ENCODE assay signal across 16 cellular contexts in the genomic region with DNA sequence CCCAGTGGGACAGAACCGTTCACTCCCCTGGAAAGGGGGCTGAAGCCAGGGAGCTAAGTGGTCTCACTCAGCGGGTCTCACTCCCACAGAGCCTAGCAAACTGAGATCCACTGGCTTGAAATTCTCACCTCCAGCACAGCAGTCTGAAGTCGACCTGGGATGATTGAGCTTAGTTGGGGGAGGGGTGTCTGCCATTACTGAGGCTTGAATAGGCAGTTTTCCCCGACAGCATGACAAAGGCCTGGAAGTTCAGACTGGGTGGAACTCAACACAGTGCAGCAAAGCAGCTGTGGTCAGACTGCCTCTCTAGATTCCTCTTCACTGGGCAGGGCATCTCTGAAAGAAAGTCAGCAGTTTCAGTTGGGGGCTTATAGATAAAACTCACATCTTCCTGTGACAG.
DNase-seq lines count a peak whose midpoint lies in the region; ATAC-seq and TF ChIP-seq lines count a peak whose summit lies in the region.
"Had no signal": no experiment of that assay in that cellular context is flagged by ENCODE, and none has a peak within 500 bp of the region (broad histone marks: within the 10 kb centered on the region; RNA-seq: fewer than 3 reads in every experiment).

No MANE protein-coding gene starts in this region.

- DNase-seq in Caco-2: no peak
- DNase-seq in WTC11 (ENCODE audit: low spot score): peak; percentile 20
- DNase-seq in iPS DF 19.7 (ENCODE audit: low read depth, low spot score): peak; percentile 52
- peak; percentile 14 for DNase-seq in neuronal stem cell (ENCODE audit: low spot score)
- DNase-seq in posterior vena cava (ENCODE audit: low spot score): no peak
- no peak for DNase-seq in upper lobe of left lung
- no peak for DNase-seq in chondrocyte (ENCODE audit: low spot score)
- DNase-seq: CD8-positive, alpha-beta T cell; COR-L47; DND-41; GM23248 had no signal

- H4K91ac ChIP-seq in neuronal stem cell (ENCODE audit: low read depth, low read length, poor library complexity): no peak overlapping the region

- peak overlapping the region; percentile 73 for H3K27ac Mint-ChIP-seq in Caco-2 (ENCODE audit: unreplicated experiment)
- peak overlapping the region; percentile 30; the same call in 1 of the 2 replicates for H3K27ac Mint-ChIP-seq in WTC11
- H3K27ac Mint-ChIP-seq in chondrocyte (ENCODE audit: unreplicated experiment): no peak overlapping the region
- H3K27ac Mint-ChIP-seq: CD14-positive monocyte; CD8-positive, alpha-beta T cell had no signal

- H3K27me3 ChIP-seq in Caco-2 (replicated peaks; ENCODE audit: control insufficient read depth, insufficient read depth, low read length) (no peaks in the 10 kb centered on the region), neuronal stem cell (ENCODE audit: control insufficient read depth in 3 of 3, insufficient read depth in 3 of 3, low read depth in 1 of 3, low read length in 3 of 3) (no peaks in the 10 kb centered on the region), upper lobe of left lung (no peaks in the 10 kb centered on the region)

- H3K9me3 ChIP-seq in Caco-2 (no peaks in the 10 kb centered on the region), neuronal stem cell (replicated peaks in 1 of 2; ENCODE audit: control insufficient read depth in 2 of 2, insufficient read depth in 1 of 2, low read depth in 1 of 2, low read length in 2 of 2) (no peaks in the 10 kb centered on the region), upper lobe of left lung (no peaks in the 10 kb centered on the region)
- H3K9me3 ChIP-seq: HAP-1 had no signal

- no peaks in the 10 kb centered on the region for H3K27me3 Mint-ChIP-seq in Caco-2 (ENCODE audit: insufficient read depth, unreplicated experiment)
- H3K27me3 Mint-ChIP-seq in WTC11 (ENCODE audit: low read depth): peaks cover 7% of the 10 kb centered on the region
- peaks cover 25% of the 10 kb centered on the region for H3K27me3 Mint-ChIP-seq in chondrocyte (ENCODE audit: low read depth)

- H3K4me1 Mint-ChIP-seq in Caco-2 (ENCODE audit: low read depth, unreplicated experiment): peaks cover 13% of the 10 kb centered on the region
- peaks cover 29% of the 10 kb centered on the region for H3K4me1 Mint-ChIP-seq in WTC11
- no peaks in the 10 kb centered on the region for H3K4me1 Mint-ChIP-seq in chondrocyte (ENCODE audit: low read depth)
- H3K4me1 Mint-ChIP-seq: CD14-positive monocyte had no signal

- no peak overlapping the region for H2AK5ac ChIP-seq in neuronal stem cell (ENCODE audit: low read depth, low read length)

- no peaks in the 10 kb centered on the region for H3K79me1 ChIP-seq in neuronal stem cell (ENCODE audit: low read depth, low read length)

- H2BK120ac ChIP-seq in neuronal stem cell (ENCODE audit: low read depth, low read length): no peak overlapping the region

- no peak overlapping the region for H2BK15ac ChIP-seq in neuronal stem cell (ENCODE audit: low read length)

- no peak overlapping the region for H3K4me2 ChIP-seq in neuronal stem cell (ENCODE audit: insufficient read depth, low read length, poor library complexity, severe bottlenecking)

- no peak for TF ChIP-seq EP300 in upper lobe of left lung (IDR thresholded peaks at IDR 0.05)

- H3K4me1 ChIP-seq in Caco-2 (peaks cover 17% of the 10 kb centered on the region), neuronal stem cell (ENCODE audit: control insufficient read depth in 2 of 2, insufficient read depth in 1 of 2, low read depth in 1 of 2, low read length in 2 of 2) (peaks cover 0 to 8% of the 10 kb centered on the region in 2 donors), upper lobe of left lung (no peaks in the 10 kb centered on the region)
- H3K4me1 ChIP-seq: HAP-1 had no signal

- CTCF ChIA-PET in Caco-2 (lab: Charles Lee): no interaction called here
- CTCF ChIA-PET in WTC11 (lab: Charles Lee): interaction anchor here (0.7 kb wide), 1 partner anchor 192 kb away, joined by 3 read pairs; no protein-coding TSS in a partner anchor

- H3K36me3 ChIP-seq in Caco-2 (ENCODE audit: control insufficient read depth, insufficient read depth, low read length) (no peaks in the 10 kb centered on the region), neuronal stem cell (replicated peaks in 1 of 2; ENCODE audit: control insufficient read depth in 2 of 2, insufficient read depth in 2 of 2, low read length in 2 of 2) (no peaks in the 10 kb centered on the region), upper lobe of left lung (no peaks in the 10 kb centered on the region)
- H3K36me3 ChIP-seq: HAP-1 had no signal

- no CpG with 5 or more reads among the region's 4 CpGs for WGBS in neuronal stem cell (ENCODE audit: extremely low coverage in 2 of 2, insufficient read length in 2 of 2, insufficient replicate concordance in 1 of 2), 2 donors
- WGBS in upper lobe of left lung, 2 donors: 47% methylated on average over 4 of the region's 4 CpGs; no CpG with 5 or more reads in 1 of the 2 donors

- H3K23ac ChIP-seq in neuronal stem cell (ENCODE audit: low read depth, low read length, poor library complexity): no peak overlapping the region

- TF ChIP-seq CTCF in Caco-2 (IDR thresholded peaks at IDR 0.05; ENCODE audit: insufficient read depth in 1 of 2, low read depth in 1 of 2, low read length in 1 of 2, severe bottlenecking in 1 of 2, unreplicated experiment in 1 of 2) (no peak), WTC11 (IDR thresholded peaks at IDR 0.05) (no peak), upper lobe of left lung (IDR thresholded peaks at IDR 0.05) (no peak), chondrocyte (IDR thresholded peaks at IDR 0.05) (no peak)

- TF ChIP-seq POLR2A in upper lobe of left lung (IDR thresholded peaks at IDR 0.05): no peak

- H3K4me3 ChIP-seq in Caco-2 (ENCODE audit: low read depth, low read length): no peak overlapping the region
- H3K4me3 ChIP-seq in neuronal stem cell (ENCODE audit: low read length in 2 of 2): no peak overlapping the region
- no peak overlapping the region for H3K4me3 ChIP-seq in upper lobe of left lung
- H3K4me3 ChIP-seq: GM23248, HAP-1 had no signal

- H3K4me3 Mint-ChIP-seq in Caco-2 (ENCODE audit: unreplicated experiment): no peak overlapping the region
- no peak overlapping the region for H3K4me3 Mint-ChIP-seq in WTC11
- H3K4me3 Mint-ChIP-seq in chondrocyte (ENCODE audit: unreplicated experiment): no peak overlapping the region
- H3K4me3 Mint-ChIP-seq: CD14-positive monocyte; CD8-positive, alpha-beta T cell had no signal

- H3K14ac ChIP-seq in neuronal stem cell (ENCODE audit: low read length): no peak overlapping the region

- no peak overlapping the region for H4K8ac ChIP-seq in neuronal stem cell (ENCODE audit: low read depth, low read length)

- no TSS peak for BruUV-seq in Caco-2 (replicated peaks; lab: Mats Ljungman, UMichigan)

- H3K36me3 Mint-ChIP-seq in Caco-2 (ENCODE audit: insufficient read depth, unreplicated experiment): no peaks in the 10 kb centered on the region
- no peaks in the 10 kb centered on the region for H3K36me3 Mint-ChIP-seq in WTC11
- no peaks in the 10 kb centered on the region for H3K36me3 Mint-ChIP-seq in chondrocyte (ENCODE audit: low read depth)
- H3K36me3 Mint-ChIP-seq: CD14-positive monocyte; CD8-positive, alpha-beta T cell had no signal

- intact Hi-C loops in Caco-2 (cut with micrococcal nuclease; ENCODE audit: unreplicated experiment) (no loop called here), posterior vena cava (cut with DNase I) (no loop called here)

- H3K9ac ChIP-seq in neuronal stem cell (ENCODE audit: low read depth, low read length, poor library complexity): no peak overlapping the region
- H3K9ac ChIP-seq: GM23248 had no signal

- no peak overlapping the region for H3K4ac ChIP-seq in neuronal stem cell (ENCODE audit: low read length)

- POLR2A ChIA-PET in Caco-2 (lab: Charles Lee): no interaction called here
- POLR2A ChIA-PET in WTC11 (lab: Charles Lee): no interaction called here

- H3K9me3 Mint-ChIP-seq in Caco-2 (ENCODE audit: unreplicated experiment) (peaks cover 20% of the 10 kb centered on the region), WTC11 (peaks cover 12% of the 10 kb centered on the region; the same call in 1 of the 2 replicates), chondrocyte (ENCODE audit: low read depth) (no peaks in the 10 kb centered on the region)

- ATAC-seq in WTC11: peak; percentile 98
- ATAC-seq in HG02610 (IDR thresholded peaks at IDR 0.05; ENCODE audit: unreplicated experiment): no peak
- ATAC-seq in upper lobe of left lung (ENCODE audit: low FRiP score in 2 of 2): no peak
- ATAC-seq: CD8-positive, alpha-beta T cell had no signal

- no peak overlapping the region for H2BK5ac ChIP-seq in neuronal stem cell (ENCODE audit: low read length)

- H3K27ac ChIP-seq in neuronal stem cell (replicated peaks; ENCODE audit: low read length) (no peak overlapping the region), upper lobe of left lung (no peak overlapping the region)
- H3K27ac ChIP-seq: 22Rv1, GM23248, HL-60 had no signal

- H2BK12ac ChIP-seq in neuronal stem cell (ENCODE audit: low read length): no peak overlapping the region

- H2AFZ ChIP-seq in neuronal stem cell (ENCODE audit: low read length): peak overlapping the region; percentile 73
- H2AFZ ChIP-seq: GM23248 had no signal

- H3K18ac ChIP-seq in neuronal stem cell (ENCODE audit: low read length): no peak overlapping the region

TF ChIP-seq in WTC11, 78 proteins besides CTCF, POLR2A, EP300 and RAD21:
- no peak for TF ChIP-seq MYBL2 (CRISPR knock-in tag; IDR thresholded peaks at IDR 0.05)
- TF ChIP-seq RELA (CRISPR knock-in tag; IDR thresholded peaks at IDR 0.05; ENCODE audit: borderline replicate concordance): no peak
- TF ChIP-seq GABPB1 (CRISPR knock-in tag; IDR thresholded peaks at IDR 0.05): no peak
- no peak for TF ChIP-seq KAT7 (CRISPR knock-in tag; IDR thresholded peaks at IDR 0.05; ENCODE audit: borderline replicate concordance)
- TF ChIP-seq, protein P1, sequence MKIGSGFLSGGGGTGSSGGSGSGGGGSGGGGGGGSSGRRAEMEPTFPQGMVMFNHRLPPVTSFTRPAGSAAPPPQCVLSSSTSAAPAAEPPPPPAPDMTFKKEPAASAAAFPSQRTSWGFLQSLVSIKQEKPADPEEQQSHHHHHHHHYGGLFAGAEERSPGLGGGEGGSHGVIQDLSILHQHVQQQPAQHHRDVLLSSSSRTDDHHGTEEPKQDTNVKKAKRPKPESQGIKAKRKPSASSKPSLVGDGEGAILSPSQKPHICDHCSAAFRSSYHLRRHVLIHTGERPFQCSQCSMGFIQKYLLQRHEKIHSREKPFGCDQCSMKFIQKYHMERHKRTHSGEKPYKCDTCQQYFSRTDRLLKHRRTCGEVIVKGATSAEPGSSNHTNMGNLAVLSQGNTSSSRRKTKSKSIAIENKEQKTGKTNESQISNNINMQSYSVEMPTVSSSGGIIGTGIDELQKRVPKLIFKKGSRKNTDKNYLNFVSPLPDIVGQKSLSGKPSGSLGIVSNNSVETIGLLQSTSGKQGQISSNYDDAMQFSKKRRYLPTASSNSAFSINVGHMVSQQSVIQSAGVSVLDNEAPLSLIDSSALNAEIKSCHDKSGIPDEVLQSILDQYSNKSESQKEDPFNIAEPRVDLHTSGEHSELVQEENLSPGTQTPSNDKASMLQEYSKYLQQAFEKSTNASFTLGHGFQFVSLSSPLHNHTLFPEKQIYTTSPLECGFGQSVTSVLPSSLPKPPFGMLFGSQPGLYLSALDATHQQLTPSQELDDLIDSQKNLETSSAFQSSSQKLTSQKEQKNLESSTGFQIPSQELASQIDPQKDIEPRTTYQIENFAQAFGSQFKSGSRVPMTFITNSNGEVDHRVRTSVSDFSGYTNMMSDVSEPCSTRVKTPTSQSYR (CRISPR knock-in tag; IDR thresholded peaks at IDR 0.05): peak; percentile 79; the same call in 1 of the 2 replicates

Comparison
In these comparisons a context has a peak if more than half of its experiments do, and no peak if none do; other contexts are left out.
1. DNase-seq: peak in WTC11 (single experiment), iPS DF 19.7 (single experiment) and neuronal stem cell (single experiment); none in Caco-2 (0 of 2), posterior vena cava (single experiment), upper lobe of left lung (0 of 2) and chondrocyte (single experiment).